ENCODE assay signal across 1 cellular context in the genomic region with DNA sequence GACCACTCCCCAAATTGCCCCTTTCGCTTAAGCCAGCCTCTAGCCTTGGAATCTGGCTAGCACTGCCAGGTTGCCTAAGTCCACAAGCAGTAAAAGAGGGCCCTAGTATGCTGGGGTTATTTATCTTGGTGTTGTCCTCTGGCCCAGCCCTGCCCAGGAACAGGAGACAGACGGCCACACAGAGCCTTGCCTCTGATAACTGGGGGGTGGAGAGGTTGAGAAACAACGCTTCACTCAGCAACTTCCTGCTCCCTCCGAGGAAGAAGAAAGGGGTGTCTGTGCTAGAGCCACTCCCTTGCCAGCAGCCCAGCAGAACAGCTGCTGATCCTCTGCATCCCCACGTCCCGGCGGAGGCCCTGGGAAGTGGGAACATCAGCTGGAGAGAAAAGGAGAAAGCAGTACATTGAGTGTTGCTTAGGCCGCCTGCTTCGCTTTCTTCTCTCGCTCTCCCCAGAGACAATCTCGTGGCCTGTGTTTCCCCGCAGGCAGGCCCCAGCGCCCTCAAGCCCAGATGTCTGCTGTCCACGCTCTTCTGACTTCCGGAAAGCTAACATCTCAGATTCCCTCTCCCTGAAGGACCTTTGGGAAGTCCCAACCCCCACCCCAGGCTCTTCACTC.
TF ChIP-seq lines count a peak whose summit lies in the region.

No MANE protein-coding gene starts in this region.

TF ChIP-seq in K562, 482 proteins besides CTCF, POLR2A, EP300 and RAD21 (continued from another document and continues in another):
- peak in 1 of 2 experiments; percentile 78; a peak in 2 of 4 replicates for TF ChIP-seq UBTF (IDR thresholded peaks at IDR 0.05; ENCODE audit: borderline replicate concordance in 1 of 2, low read depth in 2 of 2, low read length in 2 of 2)
- no peak for TF ChIP-seq RNF219 (CRISPR knock-in tag; IDR thresholded peaks at IDR 0.05)
- no peak for TF ChIP-seq TSC22D4 (tag; IDR thresholded peaks at IDR 0.05)
- peak; percentile 69 for TF ChIP-seq CBFA2T3 (IDR thresholded peaks at IDR 0.05)
- TF ChIP-seq RBM22 (IDR thresholded peaks at IDR 0.05; ENCODE audit: low read depth, low read length, poor library complexity, severe bottlenecking) = no peak
- TF ChIP-seq L3MBTL2 (IDR thresholded peaks at IDR 0.05) = peak; percentile 91
- no peak for TF ChIP-seq PHB (CRISPR knock-in tag; IDR thresholded peaks at IDR 0.05)
- no peak for TF ChIP-seq ARHGAP35 (IDR thresholded peaks at IDR 0.05; ENCODE audit: partially characterized antibody)
- TF ChIP-seq CC2D1A (IDR thresholded peaks at IDR 0.05) = no peak
- no peak for TF ChIP-seq ZNF57 (CRISPR knock-in tag; IDR thresholded peaks at IDR 0.05)
- TF ChIP-seq, protein P1, sequence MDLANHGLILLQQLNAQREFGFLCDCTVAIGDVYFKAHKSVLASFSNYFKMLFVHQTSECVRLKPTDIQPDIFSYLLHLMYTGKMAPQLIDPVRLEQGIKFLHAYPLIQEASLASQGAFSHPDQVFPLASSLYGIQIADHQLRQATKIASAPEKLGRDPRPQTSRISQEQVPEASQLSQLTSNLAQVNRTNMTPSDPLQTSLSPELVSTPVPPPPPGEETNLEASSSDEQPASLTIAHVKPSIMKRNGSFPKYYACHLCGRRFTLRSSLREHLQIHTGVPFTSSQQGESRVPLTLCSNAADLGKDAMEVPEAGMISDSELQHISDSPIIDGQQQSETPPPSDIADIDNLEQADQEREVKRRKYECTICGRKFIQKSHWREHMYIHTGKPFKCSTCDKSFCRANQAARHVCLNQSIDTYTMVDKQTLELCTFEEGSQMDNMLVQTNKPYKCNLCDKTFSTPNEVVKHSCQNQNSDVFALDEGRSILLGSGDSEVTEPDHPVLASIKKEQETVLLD (IDR thresholded peaks at IDR 0.05) = 0 out of 2 replicates have a peak, but pooled peaks have one; percentile 45
- no peak for TF ChIP-seq CBX2 (IDR thresholded peaks at IDR 0.05; ENCODE audit: insufficient read depth, low read length, poor library complexity, severe bottlenecking)
- no peak for TF ChIP-seq HBP1 (CRISPR knock-in tag; IDR thresholded peaks at IDR 0.05)
- no peak for TF ChIP-seq HNRNPLL (IDR thresholded peaks at IDR 0.05; ENCODE audit: low read depth, low read length, poor library complexity, severe bottlenecking)
- TF ChIP-seq, protein P2, sequence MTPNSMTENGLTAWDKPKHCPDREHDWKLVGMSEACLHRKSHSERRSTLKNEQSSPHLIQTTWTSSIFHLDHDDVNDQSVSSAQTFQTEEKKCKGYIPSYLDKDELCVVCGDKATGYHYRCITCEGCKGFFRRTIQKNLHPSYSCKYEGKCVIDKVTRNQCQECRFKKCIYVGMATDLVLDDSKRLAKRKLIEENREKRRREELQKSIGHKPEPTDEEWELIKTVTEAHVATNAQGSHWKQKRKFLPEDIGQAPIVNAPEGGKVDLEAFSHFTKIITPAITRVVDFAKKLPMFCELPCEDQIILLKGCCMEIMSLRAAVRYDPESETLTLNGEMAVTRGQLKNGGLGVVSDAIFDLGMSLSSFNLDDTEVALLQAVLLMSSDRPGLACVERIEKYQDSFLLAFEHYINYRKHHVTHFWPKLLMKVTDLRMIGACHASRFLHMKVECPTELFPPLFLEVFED (CRISPR knock-in tag; conservative IDR thresholded peaks at IDR 0.05) = no peak
- TF ChIP-seq PRMT5 (CRISPR knock-in tag; IDR thresholded peaks at IDR 0.05) = no peak
- TF ChIP-seq NR1H2 (CRISPR knock-in tag; IDR thresholded peaks at IDR 0.05) = no peak
- 0 out of 2 replicates have a peak, but pooled peaks have one; percentile 25 for TF ChIP-seq ZNF584 (CRISPR knock-in tag; IDR thresholded peaks at IDR 0.05; ENCODE audit: low read depth)
- TF ChIP-seq HOMEZ (CRISPR knock-in tag; IDR thresholded peaks at IDR 0.05) = no peak
- no peak for TF ChIP-seq POLR2H (tag; IDR thresholded peaks at IDR 0.05; ENCODE audit: low read depth)
- peak; percentile 73 for TF ChIP-seq RBFOX2 (IDR thresholded peaks at IDR 0.05; ENCODE audit: low read depth, low read length)
- TF ChIP-seq ARID4B (CRISPR knock-in tag; IDR thresholded peaks at IDR 0.05) = peak; percentile 25; the same call in 1 of the 2 replicates
- TF ChIP-seq, protein P3, sequence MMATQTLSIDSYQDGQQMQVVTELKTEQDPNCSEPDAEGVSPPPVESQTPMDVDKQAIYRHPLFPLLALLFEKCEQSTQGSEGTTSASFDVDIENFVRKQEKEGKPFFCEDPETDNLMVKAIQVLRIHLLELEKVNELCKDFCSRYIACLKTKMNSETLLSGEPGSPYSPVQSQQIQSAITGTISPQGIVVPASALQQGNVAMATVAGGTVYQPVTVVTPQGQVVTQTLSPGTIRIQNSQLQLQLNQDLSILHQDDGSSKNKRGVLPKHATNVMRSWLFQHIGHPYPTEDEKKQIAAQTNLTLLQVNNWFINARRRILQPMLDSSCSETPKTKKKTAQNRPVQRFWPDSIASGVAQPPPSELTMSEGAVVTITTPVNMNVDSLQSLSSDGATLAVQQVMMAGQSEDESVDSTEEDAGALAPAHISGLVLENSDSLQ (IDR thresholded peaks at IDR 0.05) = peak; percentile 61; the same call in 1 of the 2 replicates
- peak; percentile 56 for TF ChIP-seq TBP (optimal IDR thresholded peaks at IDR 0.05; ENCODE audit: low read depth, low read length)
- TF ChIP-seq, protein P4, sequence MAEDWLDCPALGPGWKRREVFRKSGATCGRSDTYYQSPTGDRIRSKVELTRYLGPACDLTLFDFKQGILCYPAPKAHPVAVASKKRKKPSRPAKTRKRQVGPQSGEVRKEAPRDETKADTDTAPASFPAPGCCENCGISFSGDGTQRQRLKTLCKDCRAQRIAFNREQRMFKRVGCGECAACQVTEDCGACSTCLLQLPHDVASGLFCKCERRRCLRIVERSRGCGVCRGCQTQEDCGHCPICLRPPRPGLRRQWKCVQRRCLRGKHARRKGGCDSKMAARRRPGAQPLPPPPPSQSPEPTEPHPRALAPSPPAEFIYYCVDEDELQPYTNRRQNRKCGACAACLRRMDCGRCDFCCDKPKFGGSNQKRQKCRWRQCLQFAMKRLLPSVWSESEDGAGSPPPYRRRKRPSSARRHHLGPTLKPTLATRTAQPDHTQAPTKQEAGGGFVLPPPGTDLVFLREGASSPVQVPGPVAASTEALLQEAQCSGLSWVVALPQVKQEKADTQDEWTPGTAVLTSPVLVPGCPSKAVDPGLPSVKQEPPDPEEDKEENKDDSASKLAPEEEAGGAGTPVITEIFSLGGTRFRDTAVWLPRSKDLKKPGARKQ (CRISPR knock-in tag; IDR thresholded peaks at IDR 0.05) = no peak
- TF ChIP-seq, protein P5, sequence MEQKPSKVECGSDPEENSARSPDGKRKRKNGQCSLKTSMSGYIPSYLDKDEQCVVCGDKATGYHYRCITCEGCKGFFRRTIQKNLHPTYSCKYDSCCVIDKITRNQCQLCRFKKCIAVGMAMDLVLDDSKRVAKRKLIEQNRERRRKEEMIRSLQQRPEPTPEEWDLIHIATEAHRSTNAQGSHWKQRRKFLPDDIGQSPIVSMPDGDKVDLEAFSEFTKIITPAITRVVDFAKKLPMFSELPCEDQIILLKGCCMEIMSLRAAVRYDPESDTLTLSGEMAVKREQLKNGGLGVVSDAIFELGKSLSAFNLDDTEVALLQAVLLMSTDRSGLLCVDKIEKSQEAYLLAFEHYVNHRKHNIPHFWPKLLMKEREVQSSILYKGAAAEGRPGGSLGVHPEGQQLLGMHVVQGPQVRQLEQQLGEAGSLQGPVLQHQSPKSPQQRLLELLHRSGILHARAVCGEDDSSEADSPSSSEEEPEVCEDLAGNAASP (IDR thresholded peaks at IDR 0.05) = no peak
